ENCODE assay signal across 21 cellular contexts in the genomic region with DNA sequence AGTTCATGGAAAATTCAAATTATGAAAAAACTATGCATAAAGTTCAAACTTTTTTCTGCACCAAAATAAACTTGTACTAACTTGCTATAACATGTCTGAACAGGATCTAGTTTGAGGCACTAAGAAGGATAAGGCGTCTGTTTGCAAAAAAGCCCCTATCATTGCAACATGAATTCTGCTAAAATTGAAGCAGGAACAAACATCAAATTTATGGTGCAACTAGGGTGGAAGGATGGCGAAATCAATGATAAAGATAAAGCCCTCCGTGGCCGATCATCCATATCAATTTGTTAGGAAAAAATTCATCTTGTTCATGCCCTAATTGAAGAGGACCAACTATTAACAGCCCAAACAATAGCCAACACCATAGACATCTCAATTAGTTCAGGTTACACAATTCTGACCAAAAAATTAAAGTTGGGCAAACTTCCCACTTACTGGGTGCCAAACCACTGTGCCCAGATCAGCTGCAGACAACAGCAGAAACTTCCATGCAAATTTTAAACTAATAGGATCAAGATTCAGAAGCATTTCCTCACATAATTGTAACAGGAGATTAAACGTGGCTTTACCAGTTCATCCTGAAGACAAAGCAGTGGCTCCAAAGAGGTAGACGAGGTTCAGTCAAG. TPM values are rescaled to one million over a fixed set of nuclear protein-coding genes. Genes with fewer than 3 reads are reported as not detected.
A peak's percentile ranks its signal among the peaks of the same experiment; 100 is the strongest.
DNase-seq lines count a peak whose midpoint lies in the region; ATAC-seq, FAIRE-seq and TF ChIP-seq lines count a peak whose summit lies in the region.
"Had no signal": no experiment of that assay in that cellular context is flagged by ENCODE, and none has a peak within 500 bp of the region (broad histone marks: within the 10 kb centered on the region; RNA-seq: fewer than 3 reads in every experiment).

No MANE protein-coding gene starts in this region.

- POLR2A ChIA-PET in activated CD4-positive, alpha-beta memory T cell treated with anti-CD3 and anti-CD28 coated beads for 36 hours (lab: Charles Lee), result no interaction called here
- POLR2A ChIA-PET in activated CD4-positive, alpha-beta memory T cell treated with anti-CD3 and anti-CD28 coated beads, Interleukin-2, amount 10 ng/mL, durations not matched to agents 7 days and 5 days (lab: Charles Lee), result no interaction called here
- POLR2A ChIA-PET in activated B cell treated with CpG ODN at 0.5 μM for 24 hours (lab: Charles Lee), result no interaction called here

- peak; percentile 84 for FAIRE-seq in GM19239 (lab: Jason Lieb, UNC)
- FAIRE-seq: keratinocyte, urothelium cell line had no signal

- DNase-seq in activated CD4-positive, alpha-beta memory T cell treated with anti-CD3 and anti-CD28 coated beads for 36 hours, result no peak
- no peak for DNase-seq in activated CD4-positive, alpha-beta memory T cell treated with anti-CD3 and anti-CD28 coated beads, Interleukin-2, amount 10 ng/mL, durations not matched to agents 7 days and 5 days
- no peak for DNase-seq in GM19239 (ENCODE audit: insufficient read length, low spot score)
- DNase-seq in activated B cell treated with CpG ODN at 0.5 μM for 24 hours, result no peak
- no peak for DNase-seq in natural killer cell
- DNase-seq in NCI-H526 (lab: John Stamatoyannopoulos, UW), result no peak
- DNase-seq in activated CD4-positive, CD25-positive, alpha-beta regulatory T cell treated with anti-CD3 and anti-CD28 coated beads, Interleukin-2, amount 50 U/mL, for 72 hours, result no peak
- DNase-seq: ACHN, H7, heart right ventricle, Kasumi-1, NCI-H1694 treated with DMSO at 0.1 percent for 48 hours, NCI-H446, PC-3, SW 1271 had no signal

- intact Hi-C loops in activated CD4-positive, alpha-beta memory T cell treated with anti-CD3 and anti-CD28 coated beads for 36 hours (cut with micrococcal nuclease), result no loop called here
- intact Hi-C loops in activated B cell treated with CpG ODN at 0.5 μM for 24 hours (cut with micrococcal nuclease), result no loop called here
- intact Hi-C loops in natural killer cell (cut with micrococcal nuclease), result no loop called here

- H3K27me3 Mint-ChIP-seq in activated CD4-positive, alpha-beta memory T cell treated with anti-CD3 and anti-CD28 coated beads for 36 hours, result no peaks in the 10 kb centered on the region
- H3K27me3 Mint-ChIP-seq in activated CD4-positive, alpha-beta memory T cell treated with anti-CD3 and anti-CD28 coated beads, Interleukin-2, amount 10 ng/mL, durations not matched to agents 7 days and 5 days, result no peaks in the 10 kb centered on the region
- H3K27me3 Mint-ChIP-seq in activated B cell treated with CpG ODN at 0.5 μM for 24 hours, result no peaks in the 10 kb centered on the region
- no peaks in the 10 kb centered on the region for H3K27me3 Mint-ChIP-seq in natural killer cell (ENCODE audit: low read depth in 2 of 2)

- peaks cover 68% of the 10 kb centered on the region for H3K4me1 Mint-ChIP-seq in activated CD4-positive, alpha-beta memory T cell treated with anti-CD3 and anti-CD28 coated beads for 36 hours (ENCODE audit: low read depth)
- H3K4me1 Mint-ChIP-seq in activated CD4-positive, alpha-beta memory T cell treated with anti-CD3 and anti-CD28 coated beads, Interleukin-2, amount 10 ng/mL, durations not matched to agents 7 days and 5 days, result peaks cover 49% of the 10 kb centered on the region
- peaks cover 62% of the 10 kb centered on the region for H3K4me1 Mint-ChIP-seq in activated B cell treated with CpG ODN at 0.5 μM for 24 hours
- peaks cover 55 to 58% of the 10 kb centered on the region in 2 donors for H3K4me1 Mint-ChIP-seq in natural killer cell

- TF ChIP-seq CTCF in activated B cell treated with CpG ODN at 0.5 μM for 24 hours (IDR thresholded peaks at IDR 0.05) (no peak), natural killer cell (IDR thresholded peaks at IDR 0.05) (no peak)

- H3K36me3 Mint-ChIP-seq in activated CD4-positive, alpha-beta memory T cell treated with anti-CD3 and anti-CD28 coated beads for 36 hours, result peaks cover 71% of the 10 kb centered on the region
- H3K36me3 Mint-ChIP-seq in activated CD4-positive, alpha-beta memory T cell treated with anti-CD3 and anti-CD28 coated beads, Interleukin-2, amount 10 ng/mL, durations not matched to agents 7 days and 5 days (ENCODE audit: low read depth), result peaks cover 81% of the 10 kb centered on the region
- H3K36me3 Mint-ChIP-seq in activated B cell treated with CpG ODN at 0.5 μM for 24 hours (ENCODE audit: low read depth), result peaks cover 84% of the 10 kb centered on the region
- peaks cover 23% of the 10 kb centered on the region for H3K36me3 Mint-ChIP-seq in natural killer cell

- ATAC-seq in activated B cell treated with CpG ODN at 0.5 μM for 24 hours (ENCODE audit: low read depth), result no peak
- no peak for ATAC-seq in natural killer cell
- no peak for ATAC-seq in HG03095 (IDR thresholded peaks at IDR 0.05; ENCODE audit: unreplicated experiment)
- ATAC-seq: heart right ventricle, PC-3 had no signal

- no peak overlapping the region for H3K4me3 Mint-ChIP-seq in activated CD4-positive, alpha-beta memory T cell treated with anti-CD3 and anti-CD28 coated beads for 36 hours
- H3K4me3 Mint-ChIP-seq in activated CD4-positive, alpha-beta memory T cell treated with anti-CD3 and anti-CD28 coated beads, Interleukin-2, amount 10 ng/mL, durations not matched to agents 7 days and 5 days, result no peak overlapping the region
- H3K4me3 Mint-ChIP-seq in activated B cell treated with CpG ODN at 0.5 μM for 24 hours (no peak overlapping the region), natural killer cell (peak overlapping the region; percentile 17)
- H3K4me3 Mint-ChIP-seq: memory B cell had no signal

- peaks cover 9% of the 10 kb centered on the region for H3K9me3 Mint-ChIP-seq in activated CD4-positive, alpha-beta memory T cell treated with anti-CD3 and anti-CD28 coated beads for 36 hours
- H3K9me3 Mint-ChIP-seq in activated CD4-positive, alpha-beta memory T cell treated with anti-CD3 and anti-CD28 coated beads, Interleukin-2, amount 10 ng/mL, durations not matched to agents 7 days and 5 days, result peaks cover 24% of the 10 kb centered on the region
- H3K9me3 Mint-ChIP-seq in activated B cell treated with CpG ODN at 0.5 μM for 24 hours (peaks cover 4% of the 10 kb centered on the region), natural killer cell (no peaks in the 10 kb centered on the region)

- CTCF ChIA-PET in activated CD4-positive, alpha-beta memory T cell treated with anti-CD3 and anti-CD28 coated beads for 36 hours (lab: Charles Lee), result interaction anchor here (2.7 kb wide), 1 partner anchor 10 kb away, joined by 9 read pairs; no protein-coding TSS in a partner anchor
- CTCF ChIA-PET in activated CD4-positive, alpha-beta memory T cell treated with anti-CD3 and anti-CD28 coated beads, Interleukin-2, amount 10 ng/mL, durations not matched to agents 7 days and 5 days (lab: Charles Lee), result no interaction called here
- CTCF ChIA-PET in activated B cell treated with CpG ODN at 0.5 μM for 24 hours (lab: Charles Lee), result no interaction called here

- peak overlapping the region; percentile 42 for H3K27ac Mint-ChIP-seq in activated CD4-positive, alpha-beta memory T cell treated with anti-CD3 and anti-CD28 coated beads for 36 hours
- H3K27ac Mint-ChIP-seq in activated CD4-positive, alpha-beta memory T cell treated with anti-CD3 and anti-CD28 coated beads, Interleukin-2, amount 10 ng/mL, durations not matched to agents 7 days and 5 days, result no peak overlapping the region
- peak overlapping the region; percentile 6 for H3K27ac Mint-ChIP-seq in activated B cell treated with CpG ODN at 0.5 μM for 24 hours
- peak overlapping the region; percentile 35 to 82 for H3K27ac Mint-ChIP-seq in natural killer cell
- H3K27ac Mint-ChIP-seq: memory B cell had no signal

RNA-seq across cellular contexts. Expression of gene IL21R, which starts 12.9 kb away (rescaled TPM):
- total RNA-seq in activated CD4-positive, alpha-beta memory T cell treated with anti-CD3 and anti-CD28 coated beads for 36 hours, result 10 to 100 TPM; 55.0 to 55.9 TPM
- total RNA-seq in activated CD4-positive, alpha-beta memory T cell treated with anti-CD3 and anti-CD28 coated beads, Interleukin-2, amount 10 ng/mL, durations not matched to agents 7 days and 5 days, result 10 to 100 TPM; 29.2 to 29.5 TPM
- 144 and 167 TPM in 2 replicates for total RNA-seq in activated B cell treated with CpG ODN at 0.5 μM for 24 hours
- total RNA-seq in natural killer cell, result 10 to 100 TPM; 24.3 to 45.7 (median 26.5) TPM
- total RNA-seq: cardiac muscle cell, G401 had no signal
